ENCODE assay signal across 18 cellular contexts in the genomic region with DNA sequence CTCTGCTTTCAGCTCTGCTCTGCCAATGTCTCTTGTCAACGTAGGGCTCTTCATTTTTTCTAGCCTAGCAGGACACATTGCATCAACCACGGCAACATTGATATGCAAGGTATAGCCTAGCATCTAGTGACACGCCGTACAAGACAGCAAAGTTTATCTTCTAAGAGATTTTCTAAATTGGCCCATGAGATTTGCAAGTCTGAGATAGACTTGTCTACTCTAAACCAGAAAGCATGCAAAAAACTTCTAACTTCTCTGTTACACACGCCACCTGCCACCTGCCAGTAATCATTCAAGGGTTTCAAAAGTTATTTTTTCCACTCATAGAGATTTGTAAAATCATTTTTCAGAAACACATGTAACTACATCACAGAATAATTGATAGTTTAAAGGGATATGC.
"Had no signal": no experiment of that assay in that cellular context is flagged by ENCODE, and none has a peak within 500 bp of the region (broad histone marks: within the 10 kb centered on the region; RNA-seq: fewer than 3 reads in every experiment).

No MANE protein-coding gene starts in this region.

- H3K4me3 ChIP-seq: MG63 had no signal

- H3K27me3 ChIP-seq: MG63 had no signal

- H3K9ac ChIP-seq: SK-N-SH had no signal

- H3K4me2 ChIP-seq: SK-N-SH had no signal

- H3K9me3 ChIP-seq: MG63, SK-N-SH had no signal

- H3K9me2 ChIP-seq: SK-N-SH had no signal

- H3K36me3 ChIP-seq: MG63 had no signal

- DNase-seq: KBM-7, MG63, NCI-H1048, NCI-H1105, NCI-H1417 treated with DMSO at 0.1 percent for 48 hours, NCI-H146, NCI-H1694 treated with DMSO at 0.1 percent for 48 hours, NCI-H1930, NCI-H2081, NCI-H2107, NCI-H2227 treated with DMSO at 0.1 percent for 48 hours, NCI-H524, NCI-H526 treated with DMSO at 0.1 percent for 48 hours, NCI-H748 treated with DMSO at 0.1 percent for 48 hours, RPMI8226, SHP77, SK-N-SH, T-helper 1 cell had no signal
